Comparison of ENCODE assay signal across 9 cellular contexts in genomic region chr17:9022553-9023388, GRCh38. TPM values are rescaled to one million over a fixed set of nuclear protein-coding genes. Genes with fewer than 3 reads are reported as not detected.
DNase-seq lines count a peak whose midpoint lies in the region; ATAC-seq and TF ChIP-seq lines count a peak whose summit lies in the region.
"Had no signal": no experiment of that assay in that cellular context is flagged by ENCODE, and none has a peak within 500 bp of the region (broad histone marks: within the 10 kb centered on the region; RNA-seq: fewer than 3 reads in every experiment).

No MANE protein-coding gene starts in this region.

- no peaks in the 10 kb centered on the region for H3K9me3 Mint-ChIP-seq in HFFc6

- no peak overlapping the region for H3K27ac ChIP-seq in mammary epithelial cell (ENCODE audit: insufficient read depth, low read depth, low read length)
- H3K27ac ChIP-seq in lower lobe of right lung, result no peak overlapping the region
- H3K27ac ChIP-seq in tibial artery, result peak overlapping the region; percentile 83 to 88
- H3K27ac ChIP-seq: neutrophil had no signal

- peak; percentile 36 for DNase-seq in activated CD4-positive, alpha-beta T cell treated with anti-CD3 and anti-CD28 coated beads for 48 hours
- no peak for DNase-seq in activated CD4-positive, alpha-beta T cell treated with anti-CD3 and anti-CD28 coated beads for 4 hours
- DNase-seq in mammary epithelial cell (peak; percentile 25), lower lobe of right lung (no peak), tibial artery (peak in 1 of 2 donors; percentile 66), HFFc6 (no peak), SW480 (ENCODE audit: low spot score) (no peak)

- WGBS in mammary epithelial cell (ENCODE audit: low coverage, missing lambda C conversion rate), result 15% methylated on average over 43 of the region's 110 CpGs

- CTCF ChIA-PET in mammary epithelial cell (lab: Charles Lee; ENCODE audit: low non-redundant PET), result no interaction called here

- no peak overlapping the region for H3K27ac Mint-ChIP-seq in HFFc6

- TSS peak; percentile 27 for BruUV-seq in mammary epithelial cell (replicated peaks; lab: Mats Ljungman, UMichigan)

- H3K9ac ChIP-seq in mammary epithelial cell (ENCODE audit: insufficient read depth, low read length), result no peak overlapping the region

- H4K20me1 ChIP-seq in mammary epithelial cell (ENCODE audit: insufficient read depth, low read length), result peaks cover 4% of the 10 kb centered on the region

- H3K9me3 ChIP-seq in mammary epithelial cell (replicated peaks; ENCODE audit: insufficient read depth, low read length) (no peaks in the 10 kb centered on the region), lower lobe of right lung (no peaks in the 10 kb centered on the region), tibial artery (no peaks in the 10 kb centered on the region)
- H3K9me3 ChIP-seq: neutrophil had no signal

- no peaks in the 10 kb centered on the region for H3K4me1 Mint-ChIP-seq in HFFc6 (ENCODE audit: low read depth)

- H3K79me2 ChIP-seq in mammary epithelial cell (ENCODE audit: insufficient read depth, low read length), result peaks cover 8% of the 10 kb centered on the region

- H3K4me3 Mint-ChIP-seq in HFFc6, result no peak overlapping the region

- H3K4me3 ChIP-seq in mammary epithelial cell (replicated peaks in 1 of 3; ENCODE audit: insufficient read depth in 1 of 3, low read depth in 2 of 3, low read length in 3 of 3) (peak overlapping the region in 2 of 3 experiments; percentile 72 to 75), lower lobe of right lung (peak overlapping the region; percentile 70), tibial artery (peak overlapping the region; percentile 74 to 87)

- H3K36me3 Mint-ChIP-seq in HFFc6 (ENCODE audit: low read depth), result no peaks in the 10 kb centered on the region

- H3K36me3 ChIP-seq in mammary epithelial cell (ENCODE audit: insufficient read depth, low read length) (no peaks in the 10 kb centered on the region), lower lobe of right lung (no peaks in the 10 kb centered on the region), tibial artery (no peaks in the 10 kb centered on the region)
- H3K36me3 ChIP-seq: neutrophil had no signal

- TF ChIP-seq CTCF in mammary epithelial cell (conservative IDR thresholded peaks at IDR 0.05 in 1 of 2, IDR thresholded peaks at IDR 0.05 in 1 of 2; ENCODE audit: extremely low read depth in 1 of 2, insufficient read depth in 1 of 2, low read depth in 1 of 2, low read length in 2 of 2) (no peak), lower lobe of right lung (IDR thresholded peaks at IDR 0.05) (no peak), tibial artery (IDR thresholded peaks at IDR 0.05) (no peak), HFFc6 (IDR thresholded peaks at IDR 0.05) (no peak)

- H3K4me1 ChIP-seq in mammary epithelial cell (ENCODE audit: insufficient read depth, low read length) (peaks cover 20% of the 10 kb centered on the region), lower lobe of right lung (peaks cover 30% of the 10 kb centered on the region), tibial artery (peaks cover 0 to 51% (median 25%) of the 10 kb centered on the region in 4 donors)

- peaks cover 5% of the 10 kb centered on the region for H3K27me3 ChIP-seq in mammary epithelial cell (ENCODE audit: insufficient read depth, low read length)
- peaks cover 76% of the 10 kb centered on the region for H3K27me3 ChIP-seq in lower lobe of right lung (ENCODE audit: low read depth)
- H3K27me3 ChIP-seq in tibial artery, result no peaks in the 10 kb centered on the region

- H3K27me3 Mint-ChIP-seq in HFFc6 (ENCODE audit: insufficient read depth), result peaks cover 35% of the 10 kb centered on the region

- in situ Hi-C loops in mammary epithelial cell (cut with MboI; ENCODE audit: low sequenced_read_pairs in 2 of 2), result no loop called here

- ATAC-seq in lower lobe of right lung, result peak; percentile 24
- ATAC-seq in HG03457 (IDR thresholded peaks at IDR 0.05; ENCODE audit: unreplicated experiment), result no peak

- peak overlapping the region; percentile 93 for H2AFZ ChIP-seq in mammary epithelial cell (ENCODE audit: low read depth, low read length)

- peak overlapping the region; percentile 89 for H3K4me2 ChIP-seq in mammary epithelial cell (ENCODE audit: insufficient read depth, low read depth, low read length)

- intact Hi-C loops in mammary epithelial cell (cut with micrococcal nuclease) (no loop called here), lower lobe of right lung (cut with DNase I) (no loop called here), tibial artery (cut with DNase I; ENCODE audit: low total_unique reads) (loop anchor here (10.0 kb wide), 2 partner anchors 92 to 132 kb away; no protein-coding TSS in a partner anchor)

- dilution Hi-C loops in mammary epithelial cell (cut with HindIII; ENCODE audit: low sequenced_read_pairs), result no loop called here

RNA-seq across cellular contexts. Expression of gene NTN1, which starts 1.5 kb away (rescaled TPM):
- total RNA-seq in mammary epithelial cell (10 to 100 TPM in 1 of 2 donors, 1 to 10 TPM in 1; 5.2 to 18.6 TPM), lower lobe of right lung (7.8 TPM)
- polyA plus RNA-seq in mammary epithelial cell, result 9.3 TPM
- polyA minus RNA-seq in mammary epithelial cell, result 6.0 TPM
- total RNA-seq in HFFc6 (2021; fragmentation: NEBNext Ultra II Directional; extraction: Animal tissue kit (Norgen Biotek cat#: 25700)), result not detected

RNA-seq across cellular contexts. Expression of gene PIK3R5, which starts 57.3 kb away (rescaled TPM):
- under 1 TPM in 1 of 2 donors, not detected in 1; 0.71 TPM for total RNA-seq in mammary epithelial cell
- 0.16 TPM for polyA plus RNA-seq in mammary epithelial cell
- 6.0 TPM for polyA minus RNA-seq in mammary epithelial cell
- 44.0 TPM for total RNA-seq in lower lobe of right lung
- not detected for total RNA-seq in HFFc6 (2021; fragmentation: NEBNext Ultra II Directional; extraction: Animal tissue kit (Norgen Biotek cat#: 25700))

Comparison
In these comparisons a context has a peak if more than half of its experiments do, and no peak if none do; other contexts are left out.
1. DNase-seq: peak in activated CD4-positive, alpha-beta T cell treated with anti-CD3 and anti-CD28 coated beads for 48 hours (single experiment) and mammary epithelial cell (single experiment); none in activated CD4-positive, alpha-beta T cell treated with anti-CD3 and anti-CD28 coated beads for 4 hours (0 of 2), lower lobe of right lung (single experiment), HFFc6 (single experiment) and SW480 (single experiment).
2. H3K27ac ChIP-seq: peak in tibial artery (2 of 2); none in mammary epithelial cell (single experiment) and lower lobe of right lung (single experiment).
3. RNA of gene PIK3R5, which starts 57.3 kb away (total RNA-seq): 44.0 TPM in lower lobe of right lung (single experiment); 0.71 TPM in mammary epithelial cell and not detected in HFFc6; every median in the first group is over 10 times any median in the second.
4. Peak in every context shown above with its lines, with median percentiles within 50 percentile points of each other: H3K4me3 ChIP-seq.